ENCODE assay signal across 8 cellular contexts in the genomic region with DNA sequence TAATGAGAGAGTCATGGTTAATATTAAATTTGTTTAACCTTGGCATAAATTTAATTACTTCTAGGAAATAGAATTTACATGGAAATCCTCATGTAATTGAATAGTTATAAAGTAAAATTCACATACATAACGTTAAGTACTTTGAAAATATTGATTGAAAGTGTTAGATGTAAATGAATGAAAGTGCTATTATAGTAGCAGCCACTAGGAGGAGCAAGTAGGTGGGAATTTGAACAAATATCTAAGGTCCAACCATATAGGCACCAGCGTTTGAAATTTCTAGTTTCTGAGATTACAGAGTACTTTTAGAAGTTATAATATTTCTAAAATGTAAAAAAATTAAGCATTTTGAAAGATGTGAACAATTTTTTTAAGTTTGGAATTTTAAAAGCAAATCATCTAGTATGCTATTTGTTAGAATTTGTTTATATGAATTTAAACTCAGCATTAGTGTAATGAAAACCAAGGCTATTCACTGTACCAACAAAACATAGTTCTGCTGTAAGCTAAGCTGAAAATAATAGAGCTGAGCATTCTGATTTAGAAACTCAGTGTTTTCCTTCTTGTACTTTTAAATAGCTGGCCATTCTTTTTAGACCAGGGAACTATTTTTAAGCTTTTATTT. TPM values are rescaled to one million over a fixed set of nuclear protein-coding genes. Genes with fewer than 3 reads are reported as not detected.
DNase-seq lines count a peak whose midpoint lies in the region; ATAC-seq, FAIRE-seq and TF ChIP-seq lines count a peak whose summit lies in the region.

No MANE protein-coding gene starts in this region.

- TF ChIP-seq POLR2A in uterus (IDR thresholded peaks at IDR 0.05), result no peak

- H3K4me3 ChIP-seq in bronchial epithelial cell (ENCODE audit: low read depth, low read length) (no peak overlapping the region), uterus (no peak overlapping the region)

- no peak for FAIRE-seq in bronchial epithelial cell (lab: Jason Lieb, UNC)

- intact Hi-C loops in uterus (cut with DNase I; ENCODE audit: low total_unique reads), result no loop called here

- peak overlapping the region in 1 of 2 donors; percentile 14 for H3K27ac ChIP-seq in uterus

- TF ChIP-seq CTCF in bronchial epithelial cell (IDR thresholded peaks at IDR 0.05; ENCODE audit: insufficient read depth, low read length, severe bottlenecking) (peak; percentile 44), uterus (IDR thresholded peaks at IDR 0.05) (peak; percentile 55 to 72 (median 66))

- DNase-seq in DMS 273 (lab: John Stamatoyannopoulos, UW; ENCODE audit: unreplicated experiment) (peak; percentile 81), NCI-H82 (lab: John Stamatoyannopoulos, UW) (peak; percentile 81), bronchial epithelial cell (ENCODE audit: low read depth) (peak; percentile 67), left lobe of liver (ENCODE audit: low spot score) (no peak), uterus (no peak)
- DNase-seq in activated CD4-positive, CD25-positive, alpha-beta regulatory T cell (lab: John Stamatoyannopoulos, UW), result no peak

- H3K36me3 ChIP-seq in bronchial epithelial cell (ENCODE audit: control insufficient read depth, insufficient read depth, low read length) (no peaks in the 10 kb centered on the region), uterus (no peaks in the 10 kb centered on the region)

- ATAC-seq in GM19467 (IDR thresholded peaks at IDR 0.05; ENCODE audit: unreplicated experiment) (peak; percentile 60), HG03571 (IDR thresholded peaks at IDR 0.05; ENCODE audit: unreplicated experiment) (peak; percentile 60), left lobe of liver (peak; percentile 87)

- H3K27me3 ChIP-seq in bronchial epithelial cell (ENCODE audit: control insufficient read depth, insufficient read depth, low read length) (no peaks in the 10 kb centered on the region), uterus (no peaks in the 10 kb centered on the region)

- no peaks in the 10 kb centered on the region for H3K9me3 ChIP-seq in uterus

- H3K4me1 ChIP-seq in uterus, result peaks cover 0 to 17% of the 10 kb centered on the region in 2 donors

RNA-seq across cellular contexts. Expression of gene B3GALT2, which starts 3.3 kb away (rescaled TPM):
- total RNA-seq in bronchial epithelial cell (not detected in 2 replicates), left lobe of liver (0.13 TPM), uterus (1 to 10 TPM in 1 of 4 donors, under 1 TPM in 1, not detected in 2; 0.21 to 4.1 TPM)

Comparison
In these comparisons a context has a peak if more than half of its experiments do, and no peak if none do; other contexts are left out.
1. DNase-seq: peak in DMS 273 (single experiment), NCI-H82 (single experiment) and bronchial epithelial cell (single experiment); none in left lobe of liver (single experiment), uterus (0 of 2) and activated CD4-positive, CD25-positive, alpha-beta regulatory T cell (0 of 4).
2. Peak in every context shown above with its lines, with median percentiles within 50 percentile points of each other: ATAC-seq.